ENCODE assay signal across 9 cellular contexts in the genomic region with DNA sequence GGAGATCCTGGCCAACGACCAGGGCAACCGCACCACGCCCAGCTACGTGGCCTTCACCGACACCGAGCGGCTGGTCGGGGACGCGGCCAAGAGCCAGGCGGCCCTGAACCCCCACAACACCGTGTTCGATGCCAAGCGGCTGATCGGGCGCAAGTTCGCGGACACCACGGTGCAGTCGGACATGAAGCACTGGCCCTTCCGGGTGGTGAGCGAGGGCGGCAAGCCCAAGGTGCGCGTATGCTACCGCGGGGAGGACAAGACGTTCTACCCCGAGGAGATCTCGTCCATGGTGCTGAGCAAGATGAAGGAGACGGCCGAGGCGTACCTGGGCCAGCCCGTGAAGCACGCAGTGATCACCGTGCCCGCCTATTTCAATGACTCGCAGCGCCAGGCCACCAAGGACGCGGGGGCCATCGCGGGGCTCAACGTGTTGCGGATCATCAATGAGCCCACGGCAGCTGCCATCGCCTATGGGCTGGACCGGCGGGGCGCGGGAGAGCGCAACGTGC. TPM values are rescaled to one million over a fixed set of nuclear protein-coding genes. Genes with fewer than 3 reads are reported as not detected.
A peak's percentile ranks its signal among the peaks of the same experiment; 100 is the strongest.
DNase-seq lines count a peak whose midpoint lies in the region; ATAC-seq and TF ChIP-seq lines count a peak whose summit lies in the region.
"Not testable (repeated sequence)": the region's sequence is repeated elsewhere in the genome, so short reads cannot be mapped to it uniquely, and the experiment has no call there.
"Had no signal": no experiment of that assay in that cellular context is flagged by ENCODE, and none has a peak within 500 bp of the region (broad histone marks: within the 10 kb centered on the region; RNA-seq: fewer than 3 reads in every experiment).

No MANE protein-coding gene starts in this region.

- not testable (repeated sequence) for H3K36me3 Mint-ChIP-seq in activated T-cell treated with anti-CD3 and anti-CD28 coated beads, Interleukin-2, amount 50 U/mL, for 72 hours (ENCODE audit: insufficient read depth in 2 of 2)
- peaks cover 35% of the 10 kb centered on the region for H3K36me3 Mint-ChIP-seq in effector memory CD8-positive, alpha-beta T cell (ENCODE audit: insufficient read depth)

- intact Hi-C loops in psoas muscle (cut with DNase I); vagina (cut with DNase I): not testable (repeated sequence)

- peak overlapping the region; percentile 24 for H3K27ac Mint-ChIP-seq in activated T-cell treated with anti-CD3 and anti-CD28 coated beads, Interleukin-2, amount 50 U/mL, for 72 hours
- peak overlapping the region; percentile 99 to 100 for H3K27ac Mint-ChIP-seq in effector memory CD8-positive, alpha-beta T cell

- peak overlapping the region; percentile 58 for H3K4me3 ChIP-seq in HFF-Myc (replicated peaks; ENCODE audit: low read depth, low read length)
- peak overlapping the region; percentile 66 for H3K4me3 ChIP-seq in LNCaP clone FGC (ENCODE audit: low read depth, low read length)
- peak overlapping the region; percentile 29 for H3K4me3 ChIP-seq in kidney epithelial cell (ENCODE audit: low read depth, low read length)
- H3K4me3 ChIP-seq in psoas muscle = peak overlapping the region; percentile 81
- peak overlapping the region; percentile 75 to 85 for H3K4me3 ChIP-seq in vagina

- not testable (repeated sequence) for H3K36me3 ChIP-seq in kidney epithelial cell (ENCODE audit: control insufficient read depth, insufficient read depth, low read length); psoas muscle (ENCODE audit: insufficient read depth in 1 of 2, low read depth in 1 of 2); vagina

- not testable (repeated sequence) for TF ChIP-seq CTCF in HFF-Myc (IDR thresholded peaks at IDR 0.05; ENCODE audit: low read depth, low read length, missing control alignments); LNCaP clone FGC (IDR thresholded peaks at IDR 0.05; ENCODE audit: control insufficient read depth, extremely low read depth, insufficient read depth); kidney epithelial cell (IDR thresholded peaks at IDR 0.05; ENCODE audit: insufficient read depth, low read length, poor library complexity, severe bottlenecking); psoas muscle (IDR thresholded peaks at IDR 0.05); vagina (IDR thresholded peaks at IDR 0.05)

- peaks cover 12% of the 10 kb centered on the region for H3K27me3 Mint-ChIP-seq in activated T-cell treated with anti-CD3 and anti-CD28 coated beads, Interleukin-2, amount 50 U/mL, for 72 hours (ENCODE audit: low read depth)
- H3K27me3 Mint-ChIP-seq in effector memory CD8-positive, alpha-beta T cell = not testable (repeated sequence)

- H3K4me3 Mint-ChIP-seq in activated T-cell treated with anti-CD3 and anti-CD28 coated beads, Interleukin-2, amount 50 U/mL, for 72 hours = peak overlapping the region; percentile 78 to 82
- H3K4me3 Mint-ChIP-seq in effector memory CD8-positive, alpha-beta T cell = peak overlapping the region; percentile 87

- DNase-seq in HFF-Myc (ENCODE audit: extremely low read depth, low read depth); LNCaP clone FGC (ENCODE audit: low read depth); kidney epithelial cell (ENCODE audit: low read depth); vagina (ENCODE audit: extremely low spot score in 2 of 2): not testable (repeated sequence)
- DNase-seq in activated T-cell treated with anti-CD3 and anti-CD28 coated beads, Interleukin-2, amount 50 U/mL, for 72 hours = peak in 1 of 2 donors; percentile 17
- peak in 1 of 3 experiments; percentile 31 for DNase-seq in effector memory CD8-positive, alpha-beta T cell
- DNase-seq in psoas muscle = peak in 1 of 2 donors; percentile 52

- not testable (repeated sequence) for H3K9me3 Mint-ChIP-seq in activated T-cell treated with anti-CD3 and anti-CD28 coated beads, Interleukin-2, amount 50 U/mL, for 72 hours; effector memory CD8-positive, alpha-beta T cell

- peaks cover 11% of the 10 kb centered on the region for H3K4me1 Mint-ChIP-seq in activated T-cell treated with anti-CD3 and anti-CD28 coated beads, Interleukin-2, amount 50 U/mL, for 72 hours (ENCODE audit: low read depth)
- H3K4me1 Mint-ChIP-seq in effector memory CD8-positive, alpha-beta T cell (ENCODE audit: low read depth in 2 of 2) = peaks cover 8 to 12% of the 10 kb centered on the region in 2 donors

- not testable (repeated sequence) for H3K27ac ChIP-seq in psoas muscle
- H3K27ac ChIP-seq in vagina = peak overlapping the region; percentile 94

- 4 to 10% (median 7%) methylated on average over 18 to 39 of the region's 53 CpGs for WGBS in psoas muscle, 3 donors

- not testable (repeated sequence) for H3K4me1 ChIP-seq in psoas muscle, vagina

- not testable (repeated sequence) for H3K9me3 ChIP-seq in psoas muscle, vagina

- ATAC-seq in GM18505 (IDR thresholded peaks at IDR 0.05; ENCODE audit: unreplicated experiment) (peak; percentile 13), psoas muscle (peak; percentile 27 to 60 (median 46))
- peak; percentile 42 to 52 for ATAC-seq in activated T-cell treated with anti-CD3 and anti-CD28 coated beads, Interleukin-2, amount 50 U/mL, for 72 hours (replicated peaks in 1 of 2)
- ATAC-seq in effector memory CD8-positive, alpha-beta T cell (replicated peaks) = peak; percentile 26

- not testable (repeated sequence) for TF ChIP-seq POLR2A in GM18505 (IDR thresholded peaks at IDR 0.05; ENCODE audit: borderline replicate concordance, extremely low read depth, insufficient read depth, insufficient read length); vagina (IDR thresholded peaks at IDR 0.05)

- H3K27me3 ChIP-seq in kidney epithelial cell (ENCODE audit: control insufficient read depth, insufficient read depth, low read length); vagina: not testable (repeated sequence)
- peaks cover 0 to 13% (median 0%) of the 10 kb centered on the region in 3 donors for H3K27me3 ChIP-seq in psoas muscle (ENCODE audit: insufficient read depth in 3 of 3, low read length in 2 of 3)

RNA-seq across cellular contexts. Expression of a gene that starts 0.5 kb away (rescaled TPM):
- total RNA-seq in activated T-cell treated with anti-CD3 and anti-CD28 coated beads, Interleukin-2, amount 50 U/mL, for 72 hours = under 1 TPM; 0.24 to 0.53 TPM
- total RNA-seq in kidney epithelial cell = 0.84 TPM in 1 of 2 replicates, not detected in the other
- 10 to 100 TPM in 1 of 4 donors, 1 to 10 TPM in 2, under 1 TPM in 1; 0.49 to 37.7 (median 5.7) TPM for total RNA-seq in psoas muscle
- under 1 TPM; 0.32 to 0.98 (median 0.85) TPM for polyA plus RNA-seq in psoas muscle
- 0.98 TPM for total RNA-seq in vagina

RNA-seq across cellular contexts. Expression of a gene that starts 19.5 kb away (rescaled TPM):
- total RNA-seq in activated T-cell treated with anti-CD3 and anti-CD28 coated beads, Interleukin-2, amount 50 U/mL, for 72 hours = under 1 TPM; 0.43 to 0.88 TPM
- total RNA-seq in kidney epithelial cell (0.04 and 0.48 TPM in 2 replicates), psoas muscle (10 to 100 TPM in 1 of 4 donors, 1 to 10 TPM in 3; 6.6 to 11.6 (median 7.3) TPM), vagina (26.3 TPM)
- polyA plus RNA-seq in psoas muscle = 1 to 10 TPM; 1.1 to 2.5 (median 1.2) TPM
- total RNA-seq: activated CD8-positive, alpha-beta memory T cell treated with anti-CD3 and anti-CD28 coated beads for 36 hours had no signal

RNA-seq across cellular contexts. Expression of a gene that starts 24.8 kb away (rescaled TPM):
- 1 to 10 TPM in 1 of 2 donors, under 1 TPM in 1; 0.38 to 1.5 TPM for total RNA-seq in activated T-cell treated with anti-CD3 and anti-CD28 coated beads, Interleukin-2, amount 50 U/mL, for 72 hours
- total RNA-seq in kidney epithelial cell (0.79 TPM in 1 of 2 replicates, not detected in the other), psoas muscle (10 to 100 TPM in 1 of 4 donors, 1 to 10 TPM in 3; 1.8 to 11.4 (median 8.1) TPM), vagina (14.2 TPM)
- 1 to 10 TPM; 1.8 to 4.7 (median 2.1) TPM for polyA plus RNA-seq in psoas muscle
- total RNA-seq: activated CD8-positive, alpha-beta memory T cell treated with anti-CD3 and anti-CD28 coated beads for 36 hours had no signal

Comparison
In these comparisons a context has a peak if more than half of its experiments do, and no peak if none do; other contexts are left out.
1. H3K4me3 ChIP-seq: peak in every context shown above with its lines; median percentile 81 in psoas muscle; 80 in vagina; 66 in LNCaP clone FGC; 58 in HFF-Myc; 29 in kidney epithelial cell.